Comparison of ENCODE assay signal across 2 cellular contexts in the genomic region with DNA sequence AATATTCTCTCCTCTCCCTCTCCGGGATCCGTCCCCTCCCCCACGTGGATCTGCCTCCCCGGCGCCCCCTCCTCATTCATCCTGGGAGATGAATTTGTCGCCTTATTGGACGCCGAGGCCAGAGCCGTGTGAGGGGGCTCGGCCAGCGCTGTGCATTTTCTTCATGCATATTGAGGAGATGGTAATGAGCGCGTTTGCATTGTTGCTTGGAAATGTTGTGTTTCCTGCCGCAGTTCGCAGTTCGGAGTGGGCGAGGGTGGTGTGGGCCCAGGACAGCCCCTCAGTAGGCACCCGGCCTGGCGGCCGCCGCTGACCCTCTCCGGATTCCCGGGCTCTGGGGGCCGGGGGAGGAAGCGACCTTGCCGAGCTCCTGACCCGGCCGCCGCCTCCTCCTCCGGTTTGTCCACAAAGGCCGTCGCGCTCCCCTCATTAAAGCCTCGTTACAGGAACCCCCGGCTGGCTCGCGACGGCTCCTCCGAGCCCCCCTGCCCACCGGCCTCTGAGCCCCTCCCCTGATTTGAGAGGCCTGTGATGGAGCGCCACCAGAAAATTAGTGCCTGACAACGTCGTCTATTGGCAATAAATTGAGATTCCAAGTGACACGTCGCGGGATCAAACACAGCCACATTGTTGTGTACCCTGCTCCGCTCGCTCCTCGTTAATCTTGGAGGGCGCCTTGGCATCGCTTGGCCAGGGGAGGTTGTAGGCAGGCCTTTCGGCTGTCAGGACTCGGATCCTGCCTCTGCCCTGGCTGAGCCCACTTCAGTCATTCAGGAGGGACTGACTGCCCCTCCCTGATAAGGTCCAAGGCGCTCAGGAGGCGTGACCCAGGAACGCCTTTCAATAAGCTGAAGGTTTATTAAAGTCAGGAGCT.
TF ChIP-seq lines count a peak whose summit lies in the region.

No MANE protein-coding gene starts in this region.

TF ChIP-seq in endothelial cell of umbilical vein, 7 proteins besides CTCF, POLR2A, EP300 and RAD21:
- TF ChIP-seq EZH2 (IDR thresholded peaks at IDR 0.05; ENCODE audit: borderline replicate concordance, low read depth, low read length, severe bottlenecking) (peak; percentile 70), POLR2AphosphoS5 (IDR thresholded peaks at IDR 0.05; ENCODE audit: insufficient read depth, low read depth, low read length) (no peak), GATA2 (IDR thresholded peaks at IDR 0.05; ENCODE audit: insufficient read depth, insufficient read length, low read depth, low read length) (no peak)

TF ChIP-seq in neural cell, 6 proteins besides CTCF, POLR2A, EP300 and RAD21:
- TF ChIP-seq EZH2 (IDR thresholded peaks at IDR 0.05; ENCODE audit: borderline replicate concordance, insufficient read depth, low read length, poor library complexity, severe bottlenecking) (peak; percentile 47), TAF1 (IDR thresholded peaks at IDR 0.05; ENCODE audit: low read depth) (no peak)
